ENCODE assay signal across 25 cellular contexts in genomic region chr20:34624628-34625027, GRCh38. TPM values are rescaled to one million over a fixed set of nuclear protein-coding genes. Genes with fewer than 3 reads are reported as not detected.
DNase-seq lines count a peak whose midpoint lies in the region; ATAC-seq, FAIRE-seq and TF ChIP-seq lines count a peak whose summit lies in the region.
"Had no signal": no experiment of that assay in that cellular context is flagged by ENCODE, and none has a peak within 500 bp of the region (broad histone marks: within the 10 kb centered on the region; RNA-seq: fewer than 3 reads in every experiment).

No MANE protein-coding gene starts in this region.

- H3K4me1 Mint-ChIP-seq in MCF 10A (ENCODE audit: insufficient read depth, unreplicated experiment): peaks cover 11% of the 10 kb centered on the region
- peaks cover 0 to 13% (median 3%) of the 10 kb centered on the region in 4 donors for H3K4me1 Mint-ChIP-seq in CD4-positive, alpha-beta memory T cell

- FAIRE-seq in small intestine (lab: Jason Lieb, UNC): no peak
- FAIRE-seq: A204.1 had no signal

- no peaks in the 10 kb centered on the region for H3K27me3 Mint-ChIP-seq in MCF 10A (ENCODE audit: insufficient read depth, unreplicated experiment)
- H3K27me3 Mint-ChIP-seq in CD4-positive, alpha-beta memory T cell: no peaks in the 10 kb centered on the region
- H3K27me3 Mint-ChIP-seq: activated T-cell treated with anti-CD3 and anti-CD28 coated beads, Interleukin-2, amount 50 U/mL, for 24 hours; central memory CD8-positive, alpha-beta T cell; T-cell had no signal

- WGBS in small intestine, 3 donors: 35 to 69% (median 51%) methylated on average over 3 of the region's 3 CpGs

- DNase-seq in breast epithelium (ENCODE audit: low spot score in 2 of 2) (peak; percentile 58 to 62), MCF 10A (ENCODE audit: unreplicated experiment) (no peak), NCI-H2196 (lab: John Stamatoyannopoulos, UW; ENCODE audit: unreplicated experiment) (peak; percentile 53), epithelial cell of esophagus (ENCODE audit: low read depth) (peak; percentile 15), small intestine (peak; percentile 41), NCI-H2227 treated with DMSO at 0.1 percent for 48 hours (lab: John Stamatoyannopoulos, UW) (no peak)
- DNase-seq in CD4-positive, alpha-beta memory T cell: no peak
- DNase-seq: activated naive CD4-positive, alpha-beta T cell treated with Interleukin-2 at 50 U/mL for 16 hours; activated T-cell treated with anti-CD3 and anti-CD28 coated beads, Interleukin-2, amount 50 U/mL, for 24 hours; COR-L47; dorsolateral prefrontal cortex; foreskin melanocyte; IMR-90; kidney glomerular epithelial cell; mammary epithelial cell; NCI-H1436 treated with DMSO at 0.1 percent for 48 hours; Peyer's patch; right cardiac atrium; SJCRH30; stimulated activated CD8-positive, alpha-beta memory T cell treated with anti-CD3 and anti-CD28 coated beads, Interleukin-4, amount 100 ng/mL, for 48 hours; T-cell; trophoblast cell had no signal

- POLR2A ChIA-PET in MCF 10A (lab: Yijun Ruan, JAX): interaction anchor here (0.9 to 1.6 kb wide), 3 partner anchors 45 to 81 kb away, joined by 3 to 7 read pairs (median 3); no protein-coding TSS in a partner anchor
- POLR2A ChIA-PET in CD4-positive, alpha-beta memory T cell (lab: Charles Lee; ENCODE audit: partially characterized antibody): no interaction called here

- ATAC-seq in HG03045 (IDR thresholded peaks at IDR 0.05; ENCODE audit: unreplicated experiment): no peak
- ATAC-seq: right cardiac atrium, T-cell had no signal

- no peak for TF ChIP-seq CTCF in breast epithelium (IDR thresholded peaks at IDR 0.05)
- no peak for TF ChIP-seq CTCF in MCF 10A (IDR thresholded peaks at IDR 0.05; ENCODE audit: unreplicated experiment)
- no peak for TF ChIP-seq CTCF in epithelial cell of esophagus (IDR thresholded peaks at IDR 0.05; ENCODE audit: insufficient read depth, low read depth, low read length, missing control alignments)

- CTCF ChIA-PET in MCF 10A (lab: Yijun Ruan, JAX): interaction anchor here (1.3 kb wide), 1 partner anchor 11 kb away, joined by 4 read pairs; no protein-coding TSS in a partner anchor
- CTCF ChIA-PET in CD4-positive, alpha-beta memory T cell (lab: Charles Lee; ENCODE audit: partially characterized antibody): interaction anchor here (0.6 kb wide), 1 partner anchor 18 kb away, joined by 3 read pairs; no protein-coding TSS in a partner anchor

- no peaks in the 10 kb centered on the region for H3K9me3 ChIP-seq in breast epithelium
- no peaks in the 10 kb centered on the region for H3K9me3 ChIP-seq in small intestine (ENCODE audit: control insufficient read depth, low read depth)
- H3K9me3 ChIP-seq in CD4-positive, alpha-beta memory T cell (ENCODE audit: control insufficient read depth in 1 of 2, low read length in 2 of 2): no peaks in the 10 kb centered on the region
- H3K9me3 ChIP-seq: Peyer's patch, SJCRH30 had no signal

- H3K27ac Mint-ChIP-seq in MCF 10A (ENCODE audit: low read depth, unreplicated experiment): no peak overlapping the region
- H3K27ac Mint-ChIP-seq in CD4-positive, alpha-beta memory T cell: no peak overlapping the region
- H3K27ac Mint-ChIP-seq: activated T-cell treated with anti-CD3 and anti-CD28 coated beads, Interleukin-2, amount 50 U/mL, for 24 hours; T-cell had no signal

- H3K4me3 ChIP-seq in breast epithelium: no peak overlapping the region
- no peak overlapping the region for H3K4me3 ChIP-seq in epithelial cell of esophagus (ENCODE audit: low read length)
- no peak overlapping the region for H3K4me3 ChIP-seq in small intestine (ENCODE audit: low read depth in 1 of 2, low read length in 2 of 2)
- no peak overlapping the region for H3K4me3 ChIP-seq in CD4-positive, alpha-beta memory T cell (ENCODE audit: low read length in 2 of 2)
- H3K4me3 ChIP-seq: dorsolateral prefrontal cortex, Peyer's patch, SJCRH30 had no signal

- H3K27ac ChIP-seq in breast epithelium: peak overlapping the region in 1 of 2 donors; percentile 40
- H3K27ac ChIP-seq in small intestine (ENCODE audit: low read depth in 1 of 2, low read length in 1 of 2): no peak overlapping the region
- no peak overlapping the region for H3K27ac ChIP-seq in CD4-positive, alpha-beta memory T cell (ENCODE audit: low read depth, low read length)
- H3K27ac ChIP-seq: SJCRH30 had no signal

- no TSS peak for BruUV-seq in MCF 10A (replicated peaks; lab: Mats Ljungman, UMichigan)

- no peaks in the 10 kb centered on the region for H3K9me3 Mint-ChIP-seq in MCF 10A (ENCODE audit: unreplicated experiment)
- no peaks in the 10 kb centered on the region for H3K9me3 Mint-ChIP-seq in CD4-positive, alpha-beta memory T cell
- H3K9me3 Mint-ChIP-seq: activated T-cell treated with anti-CD3 and anti-CD28 coated beads, Interleukin-2, amount 50 U/mL, for 24 hours; central memory CD8-positive, alpha-beta T cell; T-cell had no signal

- intact Hi-C loops in breast epithelium (cut with DNase I; ENCODE audit: low total_unique reads) (no loop called here), MCF 10A (cut with micrococcal nuclease) (no loop called here)
- intact Hi-C loops in CD4-positive, alpha-beta memory T cell (cut with micrococcal nuclease): no loop called here

- no peaks in the 10 kb centered on the region for H3K36me3 ChIP-seq in breast epithelium
- no peaks in the 10 kb centered on the region for H3K36me3 ChIP-seq in small intestine (ENCODE audit: control insufficient read depth in 2 of 2, insufficient read depth in 2 of 2, low read length in 2 of 2)
- H3K36me3 ChIP-seq in CD4-positive, alpha-beta memory T cell (ENCODE audit: insufficient read depth, low read length): peaks cover 10% of the 10 kb centered on the region
- H3K36me3 ChIP-seq: Peyer's patch had no signal

- no peaks in the 10 kb centered on the region for H3K4me1 ChIP-seq in breast epithelium
- no peaks in the 10 kb centered on the region for H3K4me1 ChIP-seq in small intestine (ENCODE audit: control insufficient read depth in 2 of 2, insufficient read depth in 1 of 2, low read depth in 1 of 2, low read length in 1 of 2)
- no peaks in the 10 kb centered on the region for H3K4me1 ChIP-seq in CD4-positive, alpha-beta memory T cell (ENCODE audit: insufficient read depth, low read length)

- no peaks in the 10 kb centered on the region for H3K27me3 ChIP-seq in breast epithelium
- no peaks in the 10 kb centered on the region for H3K27me3 ChIP-seq in small intestine (ENCODE audit: control insufficient read depth in 2 of 2, insufficient read depth in 2 of 2, low read length in 2 of 2)
- no peaks in the 10 kb centered on the region for H3K27me3 ChIP-seq in CD4-positive, alpha-beta memory T cell (ENCODE audit: insufficient read depth, low read length)
- H3K27me3 ChIP-seq: dorsolateral prefrontal cortex, Peyer's patch, SJCRH30 had no signal

- no peak overlapping the region for H3K4me3 Mint-ChIP-seq in MCF 10A (ENCODE audit: unreplicated experiment)
- H3K4me3 Mint-ChIP-seq in CD4-positive, alpha-beta memory T cell: no peak overlapping the region
- H3K4me3 Mint-ChIP-seq: activated T-cell treated with anti-CD3 and anti-CD28 coated beads, Interleukin-2, amount 50 U/mL, for 24 hours; central memory CD8-positive, alpha-beta T cell; T-cell had no signal

- peaks cover 24% of the 10 kb centered on the region for H3K36me3 Mint-ChIP-seq in MCF 10A (ENCODE audit: insufficient read depth, unreplicated experiment)
- H3K36me3 Mint-ChIP-seq in CD4-positive, alpha-beta memory T cell: peaks cover 47 to 49% of the 10 kb centered on the region in 2 donors

- no peak for TF ChIP-seq POLR2A in breast epithelium (IDR thresholded peaks at IDR 0.05)

RNA-seq across cellular contexts. Expression of gene PIGU, which starts 52.3 kb away (rescaled TPM):
- total RNA-seq in breast epithelium (10 to 100 TPM in 2 of 3 donors, 1 to 10 TPM in 1; 7.4 to 16.1 (median 15.8) TPM), MCF 10A (2022) (14.2 and 14.5 TPM in 2 replicates)
- polyA plus RNA-seq in small intestine: 10 to 100 TPM in 1 of 3 donors, 1 to 10 TPM in 2; 4.9 to 34.3 (median 6.0) TPM
- total RNA-seq in CD4-positive, alpha-beta memory T cell: 10 to 100 TPM; 15.1 to 18.2 TPM
- 10 to 100 TPM; 24.1 to 34.2 TPM for polyA plus RNA-seq in CD4-positive, alpha-beta memory T cell

Comparison
In these comparisons a context has a peak if more than half of its experiments do, and no peak if none do; other contexts are left out.
1. DNase-seq: peak in breast epithelium (2 of 2), NCI-H2196 (single experiment), epithelial cell of esophagus (single experiment) and small intestine (single experiment); none in MCF 10A (single experiment), CD4-positive, alpha-beta memory T cell (0 of 5) and NCI-H2227 treated with DMSO at 0.1 percent for 48 hours (single experiment).